8 cellular contexts compared by ENCODE assay signal in genomic region chr22:44026630-44027511, GRCh38.
DNase-seq lines count a peak whose midpoint lies in the region; ATAC-seq and TF ChIP-seq lines count a peak whose summit lies in the region.

No MANE protein-coding gene starts in this region.

- POLR2A ChIA-PET in GM10248 (lab: Yijun Ruan, JAX) = interaction anchor here (0.6 to 3.7 kb wide), 12 partner anchors 11 to 1121 kb away, joined by 3 to 25 read pairs (median 5); partner anchors contain the start of gene PARVG

- CTCF ChIA-PET in GM10248 (lab: Yijun Ruan, JAX) = interaction anchor here (0.7 to 4.0 kb wide), 10 partner anchors 10 to 59 kb away, joined by 3 to 18 read pairs (median 6); no protein-coding TSS in a partner anchor

- in situ Hi-C loops in ACHN (cut with HindIII; ENCODE audit: low pct_ligation_motif_present, low pct_unique_long_range_greater_than_20kb, low sequenced_read_pairs) = no loop called here

- peak; percentile 40 for ATAC-seq in HG02571 (IDR thresholded peaks at IDR 0.05; ENCODE audit: unreplicated experiment)

- DNase-seq in GM10248 (ENCODE audit: extremely low spot score) (peak; percentile 88), SHP77 (lab: John Stamatoyannopoulos, UW) (peak; percentile 63 to 81), left kidney (ENCODE audit: low read depth, low spot score) (peak; percentile 44), ACHN (no peak), iPS-NIHi7 (ENCODE audit: extremely low spot score) (no peak)
- peak; percentile 85 for DNase-seq in activated effector memory CD4-positive, alpha-beta T cell treated with anti-CD3 and anti-CD28 coated beads, Interleukin-2, amount 50 U/mL, for 16 hours
- DNase-seq in stimulated activated CD4-positive, alpha-beta T cell treated with anti-CD3 and anti-CD28 coated beads, TNF-alpha, amount 100 ng/mL, for 24 hours (ENCODE audit: low read depth in 3 of 3) = peak; percentile 21 to 59 (median 26)

- no peak for TF ChIP-seq CTCF in GM10248 (IDR thresholded peaks at IDR 0.05; ENCODE audit: control extremely low read depth, extremely low read depth, low read depth, missing control alignments)

Comparison
In these comparisons a context has a peak if more than half of its experiments do, and no peak if none do; other contexts are left out.
1. DNase-seq: peak in GM10248 (single experiment), SHP77 (2 of 2), activated effector memory CD4-positive, alpha-beta T cell treated with anti-CD3 and anti-CD28 coated beads, Interleukin-2, amount 50 U/mL, for 16 hours (single experiment), left kidney (single experiment) and stimulated activated CD4-positive, alpha-beta T cell treated with anti-CD3 and anti-CD28 coated beads, TNF-alpha, amount 100 ng/mL, for 24 hours (3 of 3); none in ACHN (single experiment) and iPS-NIHi7 (single experiment).